In genomic region chr15:52199271-52199670, GRCh38 we compare ENCODE assay signal across 18 cellular contexts. TPM values are rescaled to one million over a fixed set of nuclear protein-coding genes. Genes with fewer than 3 reads are reported as not detected.
DNase-seq lines count a peak whose midpoint lies in the region; TF ChIP-seq lines count a peak whose summit lies in the region.
"Had no signal": no experiment of that assay in that cellular context is flagged by ENCODE, and none has a peak within 500 bp of the region (broad histone marks: within the 10 kb centered on the region; RNA-seq: fewer than 3 reads in every experiment).

No MANE protein-coding gene starts in this region.

- H3K27ac ChIP-seq in MM.1S (ENCODE audit: low read length) (no peak overlapping the region), mesendoderm (ENCODE audit: low read depth, low read length) (no peak overlapping the region)
- H3K27ac ChIP-seq: 22Rv1, BLaER1, C4-2B, GM23248 had no signal

- DNase-seq in DMS53 (lab: John Stamatoyannopoulos, UW): peak; percentile 6
- no peak for DNase-seq in DMS53 treated with DMSO at 0.1 percent for 48 hours (lab: John Stamatoyannopoulos, UW; ENCODE audit: unreplicated experiment)
- DNase-seq in G401 (ENCODE audit: low spot score): peak; percentile 51
- DNase-seq in cerebellar cortex (ENCODE audit: low spot score): peak; percentile 45
- no peak for DNase-seq in MM.1S
- no peak for DNase-seq in mesendoderm
- DNase-seq: Caco-2; CD4-positive, CD25-positive, alpha-beta regulatory T cell; CD8-positive, alpha-beta T cell; DND-41; GDM1; GM23248; H7; HCEC 1CT had no signal

- TF ChIP-seq CTCF in MM.1S (IDR thresholded peaks at IDR 0.05; ENCODE audit: low read length): no peak

- H3K9ac ChIP-seq in MM.1S (ENCODE audit: low read length): no peak overlapping the region
- no peak overlapping the region for H3K9ac ChIP-seq in mesendoderm (ENCODE audit: low read length)
- H3K9ac ChIP-seq: BLaER1, GM23248 had no signal

- H3K9me3 ChIP-seq in MM.1S (replicated peaks; ENCODE audit: insufficient read depth, low read length): no peaks in the 10 kb centered on the region
- H3K9me3 ChIP-seq: BLaER1, Caco-2 had no signal

- H3K18ac ChIP-seq in mesendoderm (ENCODE audit: low read length): no peak overlapping the region

- H3K4me2 ChIP-seq in MM.1S (ENCODE audit: low read depth, low read length): no peak overlapping the region
- no peak overlapping the region for H3K4me2 ChIP-seq in mesendoderm (ENCODE audit: low read length)
- H3K4me2 ChIP-seq: BLaER1 had no signal

- no peak overlapping the region for H2AK5ac ChIP-seq in mesendoderm (ENCODE audit: low read length)

- H3K79me2 ChIP-seq in MM.1S (ENCODE audit: low read length): no peaks in the 10 kb centered on the region
- H3K79me2 ChIP-seq in mesendoderm (ENCODE audit: control insufficient read depth, insufficient read depth, low read length): no peaks in the 10 kb centered on the region

- H3K4me3 ChIP-seq in MM.1S (ENCODE audit: low read length): no peak overlapping the region
- H3K4me3 ChIP-seq in mesendoderm (ENCODE audit: low read length): no peak overlapping the region
- H3K4me3 ChIP-seq: BLaER1, GM12878, GM23248 had no signal

- no peak overlapping the region for H2BK120ac ChIP-seq in mesendoderm (ENCODE audit: low read depth, low read length)

- H3K4me1 ChIP-seq in MM.1S (ENCODE audit: low read length) (no peaks in the 10 kb centered on the region), mesendoderm (ENCODE audit: control insufficient read depth, low read depth, low read length) (no peaks in the 10 kb centered on the region)
- H3K4me1 ChIP-seq: BLaER1, Caco-2 had no signal

- H4K20me1 ChIP-seq in MM.1S (ENCODE audit: insufficient read depth, low read length): no peaks in the 10 kb centered on the region
- H4K20me1 ChIP-seq: BLaER1 had no signal

- H4K8ac ChIP-seq in mesendoderm (ENCODE audit: low read depth, low read length): no peak overlapping the region

- H3K27me3 ChIP-seq in MM.1S (replicated peaks; ENCODE audit: insufficient read depth, low read length) (no peaks in the 10 kb centered on the region), mesendoderm (ENCODE audit: insufficient read depth, low read length, poor library complexity) (no peaks in the 10 kb centered on the region)
- H3K27me3 ChIP-seq: BLaER1 had no signal

- WGBS in mesendoderm (ENCODE audit: extremely low coverage, insufficient coverage, low lambda C conversion rate): no CpG with 5 or more reads among the region's 2 CpGs

- H3K36me3 ChIP-seq in MM.1S (replicated peaks; ENCODE audit: insufficient read depth, low read length) (no peaks in the 10 kb centered on the region), mesendoderm (ENCODE audit: control insufficient read depth, insufficient read depth, low read length) (no peaks in the 10 kb centered on the region)

- H3K56ac ChIP-seq in mesendoderm (ENCODE audit: low read length): no peak overlapping the region

- H3K23ac ChIP-seq in mesendoderm (ENCODE audit: low read length): no peak overlapping the region

- no peak overlapping the region for H2AFZ ChIP-seq in MM.1S (ENCODE audit: low read length)
- H2AFZ ChIP-seq: GM23248 had no signal

- no peaks in the 10 kb centered on the region for H3F3A ChIP-seq in MM.1S (ENCODE audit: insufficient read depth, low read length)

- no peak overlapping the region for H4K5ac ChIP-seq in mesendoderm (ENCODE audit: low read length)

- in situ Hi-C loops in G401 (cut with HindIII; ENCODE audit: low sequenced_read_pairs): no loop called here

- H3K9me2 ChIP-seq in MM.1S (replicated peaks; ENCODE audit: insufficient read depth, low read length): no peaks in the 10 kb centered on the region

- no peaks in the 10 kb centered on the region for H3K79me1 ChIP-seq in mesendoderm (ENCODE audit: low read length)

- no peak overlapping the region for H2BK15ac ChIP-seq in mesendoderm (replicated peaks; ENCODE audit: low read depth)

- H2BK5ac ChIP-seq in mesendoderm (ENCODE audit: low read length): no peak overlapping the region

- H3K4ac ChIP-seq in mesendoderm (ENCODE audit: low read depth, low read length): no peak overlapping the region

RNA-seq across cellular contexts. Expression of gene GNB5, which starts 8.1 kb away (rescaled TPM):
- 37.1 and 50.7 TPM in 2 replicates for total RNA-seq in G401 (2014; rRNA removed; shearing (Covaris generic))
- 9.0 TPM for polyA plus RNA-seq in mesendoderm (2013, experiment 1 of 2)
- 9.4 TPM for polyA plus RNA-seq in mesendoderm (2013, experiment 2 of 2)

Comparison
In these comparisons a context has a peak if more than half of its experiments do, and no peak if none do; other contexts are left out.
1. DNase-seq: peak in DMS53 (single experiment), G401 (single experiment) and cerebellar cortex (single experiment); none in DMS53 treated with DMSO at 0.1 percent for 48 hours (single experiment), MM.1S (single experiment) and mesendoderm (single experiment).